ENCODE assay signal across 21 cellular contexts in genomic region chr15:49366496-49366895, GRCh38. TPM values are rescaled to one million over a fixed set of nuclear protein-coding genes. Genes with fewer than 3 reads are reported as not detected.
"Had no signal": no experiment of that assay in that cellular context is flagged by ENCODE, and none has a peak within 500 bp of the region (broad histone marks: within the 10 kb centered on the region; RNA-seq: fewer than 3 reads in every experiment).

No MANE protein-coding gene starts in this region.

- FAIRE-seq: keratinocyte had no signal

- H3K9me3 ChIP-seq: ovary, psoas muscle, uterus had no signal

- H3K9ac ChIP-seq: neural progenitor cell had no signal

- H3K27me3 ChIP-seq: neural progenitor cell, ovary, right lobe of liver, tibial nerve, uterus had no signal

- H3K4me2 ChIP-seq: neural progenitor cell had no signal

- H2AFZ ChIP-seq: neural progenitor cell had no signal

- H3K27ac ChIP-seq: left ventricle myocardium inferior, neural progenitor cell, ovary, psoas muscle, right lobe of liver, skin epidermis, tibial nerve, uterus had no signal

- DNase-seq: hippocampal formation; left ventricle myocardium inferior; mesendoderm; naive B cell; natural killer cell; nephron progenitor cell; ovary; psoas muscle; right lobe of liver; stimulated activated CD4-positive, alpha-beta T cell treated with anti-CD3 and anti-CD28 coated beads, Interleukin-12 subunit alpha, Interleukin-12 subunit beta, amount 100 ng/mL, for 4 hours; stimulated activated CD4-positive, alpha-beta T cell treated with anti-CD3 and anti-CD28 coated beads, Interleukin-15, amount 100 ng/mL, for 24 hours; stimulated activated CD4-positive, alpha-beta T cell treated with anti-CD3 and anti-CD28 coated beads, Interleukin-2, amount 100 ng/mL, for 24 hours; stimulated activated CD4-positive, alpha-beta T cell treated with anti-CD3 and anti-CD28 coated beads, Interleukin-4, amount 100 ng/mL, for 1 hour; stimulated activated naive CD4-positive, alpha-beta T cell; substantia nigra; uterus had no signal

- H3K36me3 ChIP-seq: left ventricle myocardium inferior, ovary, right lobe of liver, tibial nerve, uterus had no signal

- H3K4me3 ChIP-seq: left ventricle myocardium inferior, lung, neural progenitor cell, ovary, psoas muscle, right lobe of liver, skin epidermis, tibial nerve, uterus had no signal

- ATAC-seq: natural killer cell, psoas muscle, right lobe of liver had no signal

- H3K4me1 ChIP-seq: left ventricle myocardium inferior, neural progenitor cell, psoas muscle, right lobe of liver, tibial nerve, uterus had no signal

RNA-seq across cellular contexts. Expression of gene FGF7, which starts 56.5 kb away (rescaled TPM):
- total RNA-seq: natural killer cell had no signal
- polyA plus RNA-seq: keratinocyte had no signal
